Comparison of ENCODE assay signal across 20 cellular contexts in genomic region chr17:34504814-34505484, GRCh38.
"Had no signal": no experiment of that assay in that cellular context is flagged by ENCODE, and none has a peak within 500 bp of the region (broad histone marks: within the 10 kb centered on the region; RNA-seq: fewer than 3 reads in every experiment).

No MANE protein-coding gene starts in this region.

- H3K36me3 Mint-ChIP-seq: activated naive CD8-positive, alpha-beta T cell treated with anti-CD3 and anti-CD28 coated beads, Interleukin-2, amount 10 ng/mL, durations not matched to agents 7 days and 5 days; IgD-negative memory B cell; T-cell had no signal

- H3K4me3 ChIP-seq: body of pancreas had no signal

- H3K4me3 Mint-ChIP-seq: activated naive CD8-positive, alpha-beta T cell treated with anti-CD3 and anti-CD28 coated beads, Interleukin-2, amount 10 ng/mL, durations not matched to agents 7 days and 5 days; IgD-negative memory B cell; T-cell had no signal

- DNase-seq: activated CD4-positive, alpha-beta T cell treated with anti-CD3 and anti-CD28 coated beads for 4 hours; activated CD4-positive, alpha-beta T cell treated with anti-CD3 and anti-CD28 coated beads, Interleukin-2, amount 50 U/mL, for 4 hours; activated effector memory CD4-positive, alpha-beta T cell treated with anti-CD3 and anti-CD28 coated beads, Interleukin-2, amount 50 U/mL, for 16 hours; activated naive CD4-positive, alpha-beta T cell treated with Interleukin-2 at 50 U/mL for 16 hours; activated naive CD8-positive, alpha-beta T cell treated with anti-CD3 and anti-CD28 coated beads, Interleukin-2, amount 10 ng/mL, durations not matched to agents 7 days and 5 days; activated T-cell treated with anti-CD3 and anti-CD28 coated beads for 4 hours; aorta; body of pancreas; central memory CD4-positive, alpha-beta T cell; KG1; NCI-H1105; NCI-H1436; NCI-H1694 treated with DMSO at 0.1 percent for 48 hours; NCI-H2081; NCI-H446; NCI-H524; SIG-M5; T-cell had no signal

- H3K27ac ChIP-seq: body of pancreas, VCaP had no signal

- H3K4me1 Mint-ChIP-seq: IgD-negative memory B cell, T-cell had no signal

- H3K27ac Mint-ChIP-seq: activated naive CD8-positive, alpha-beta T cell treated with anti-CD3 and anti-CD28 coated beads, Interleukin-2, amount 10 ng/mL, durations not matched to agents 7 days and 5 days; IgD-negative memory B cell; T-cell had no signal

- H3K9me3 Mint-ChIP-seq: activated naive CD8-positive, alpha-beta T cell treated with anti-CD3 and anti-CD28 coated beads, Interleukin-2, amount 10 ng/mL, durations not matched to agents 7 days and 5 days; IgD-negative memory B cell; T-cell had no signal

- ATAC-seq: body of pancreas, T-cell had no signal
